In genomic region chr5:80184235-80185023, GRCh38 we compare ENCODE assay signal across 1 cellular context.
TF ChIP-seq lines count a peak whose summit lies in the region.

No MANE protein-coding gene starts in this region.

TF ChIP-seq in IMR-90, 13 proteins besides CTCF, POLR2A, EP300 and RAD21:
- no peak for TF ChIP-seq ELK1 (IDR thresholded peaks at IDR 0.05; ENCODE audit: borderline replicate concordance, low read depth, low read length)
- TF ChIP-seq RFX5 (IDR thresholded peaks at IDR 0.05; ENCODE audit: low read depth, low read length), result no peak
- no peak for TF ChIP-seq CEBPB (IDR thresholded peaks at IDR 0.05; ENCODE audit: low read depth, low read length)
- TF ChIP-seq MXI1 (IDR thresholded peaks at IDR 0.05; ENCODE audit: borderline replicate concordance, low read depth, low read length), result no peak
- TF ChIP-seq CHD1 (IDR thresholded peaks at IDR 0.05; ENCODE audit: low read depth, low read length), result no peak
- TF ChIP-seq BHLHE40 (IDR thresholded peaks at IDR 0.05; ENCODE audit: low read depth, low read length), result no peak
- TF ChIP-seq MAFK (IDR thresholded peaks at IDR 0.05; ENCODE audit: low read depth, low read length), result no peak
